15 cellular contexts compared by ENCODE assay signal in genomic region chr4:101954351-101954750, GRCh38.
A peak's percentile ranks its signal among the peaks of the same experiment; 100 is the strongest.
DNase-seq lines count a peak whose midpoint lies in the region; ATAC-seq and TF ChIP-seq lines count a peak whose summit lies in the region.
"Had no signal": no experiment of that assay in that cellular context is flagged by ENCODE, and none has a peak within 500 bp of the region (broad histone marks: within the 10 kb centered on the region; RNA-seq: fewer than 3 reads in every experiment).

No MANE protein-coding gene starts in this region.

- peaks cover 4% of the 10 kb centered on the region for H3K79me1 ChIP-seq in trophoblast cell (ENCODE audit: low read length)

- peak overlapping the region; percentile 92 for H2BK5ac ChIP-seq in trophoblast cell (ENCODE audit: low read depth, low read length, poor library complexity)

- no peak overlapping the region for H2AFZ ChIP-seq in trophoblast cell (ENCODE audit: insufficient read depth, low read length, poor library complexity)

- no peak overlapping the region for H3K4ac ChIP-seq in trophoblast cell (ENCODE audit: low read depth, low read length)

- H3K27ac ChIP-seq in RWPE2 (ENCODE audit: poor library complexity, severe bottlenecking), result peak overlapping the region; percentile 74
- H3K27ac ChIP-seq in trophoblast cell (ENCODE audit: low read depth, low read length), result peak overlapping the region; percentile 75
- H3K27ac ChIP-seq: ovary, tibial nerve had no signal

- H3K4me1 ChIP-seq in RWPE2 (ENCODE audit: insufficient read depth, poor library complexity, severe bottlenecking) (peaks cover 19% of the 10 kb centered on the region), trophoblast cell (ENCODE audit: control insufficient read depth in 1 of 2, insufficient read depth in 2 of 2, low read length in 2 of 2) (peaks cover 0 to 2% of the 10 kb centered on the region in 2 experiments)

- H3K4me2 ChIP-seq in trophoblast cell (ENCODE audit: low read length), result no peak overlapping the region

- no peak overlapping the region for H4K12ac ChIP-seq in trophoblast cell (ENCODE audit: low read depth, low read length)

- H4K91ac ChIP-seq in trophoblast cell (ENCODE audit: low read depth, low read length), result no peak overlapping the region

- no peaks in the 10 kb centered on the region for H3K27me3 ChIP-seq in RWPE2 (ENCODE audit: insufficient read depth, poor library complexity, severe bottlenecking)
- no peaks in the 10 kb centered on the region for H3K27me3 ChIP-seq in trophoblast cell (ENCODE audit: insufficient read depth, low read length)
- H3K27me3 ChIP-seq: ovary, tibial nerve had no signal

- H3K14ac ChIP-seq in trophoblast cell (ENCODE audit: low read length), result peak overlapping the region; percentile 74

- ATAC-seq in RWPE2 (ENCODE audit: low read depth), result no peak
- no peak for ATAC-seq in GM18858 (IDR thresholded peaks at IDR 0.05; ENCODE audit: unreplicated experiment)
- ATAC-seq: activated T-helper 17 cell treated with anti-CD3 and anti-CD28 coated beads, Interleukin-2, amount 50 U/mL, for 72 hours had no signal

- no peak overlapping the region for H3K23ac ChIP-seq in trophoblast cell (ENCODE audit: low read length)

- H3K9me3 ChIP-seq in RWPE2 (ENCODE audit: severe bottlenecking), result no peaks in the 10 kb centered on the region
- no peaks in the 10 kb centered on the region for H3K9me3 ChIP-seq in trophoblast cell (ENCODE audit: insufficient read depth, low read depth, low read length)
- H3K9me3 ChIP-seq: ovary, tibial nerve had no signal

- H4K8ac ChIP-seq in trophoblast cell (ENCODE audit: low read depth, low read length), result no peak overlapping the region

- TF ChIP-seq CTCF in RWPE2 (IDR thresholded peaks at IDR 0.05; ENCODE audit: poor library complexity, severe bottlenecking) (no peak), fibroblast of the aortic adventitia (IDR thresholded peaks at IDR 0.05; ENCODE audit: insufficient read depth, low read length) (no peak)

- H3K18ac ChIP-seq in trophoblast cell (ENCODE audit: low read length), result no peak overlapping the region

- H3K4me3 ChIP-seq in RWPE2 (ENCODE audit: severe bottlenecking) (no peak overlapping the region), fibroblast of the aortic adventitia (ENCODE audit: low read depth, low read length) (no peak overlapping the region), trophoblast cell (ENCODE audit: low read depth, low read length) (no peak overlapping the region)
- H3K4me3 ChIP-seq: ovary, tibial nerve had no signal

- H2AK5ac ChIP-seq in trophoblast cell (ENCODE audit: low read length), result peak overlapping the region; percentile 86

- H2BK120ac ChIP-seq in trophoblast cell (ENCODE audit: insufficient read depth, low read length, poor library complexity), result peak overlapping the region; percentile 66

- H3K9ac ChIP-seq in trophoblast cell (ENCODE audit: low read length), result no peak overlapping the region

- H2BK12ac ChIP-seq in trophoblast cell (ENCODE audit: low read length), result no peak overlapping the region

- H3K79me2 ChIP-seq in trophoblast cell (ENCODE audit: control insufficient read depth, insufficient read depth, low read length, poor library complexity), result no peaks in the 10 kb centered on the region

- peak; percentile 9 for DNase-seq in DMS 273 (lab: John Stamatoyannopoulos, UW; ENCODE audit: unreplicated experiment)
- DNase-seq in DMS 273 treated with DMSO at 0.1 percent for 48 hours (lab: John Stamatoyannopoulos, UW), result no peak
- no peak for DNase-seq in RWPE2 (ENCODE audit: low spot score)
- peak; percentile 15 for DNase-seq in fibroblast of the aortic adventitia (ENCODE audit: low read depth)
- no peak for DNase-seq in trophoblast cell
- DNase-seq in LoVo (ENCODE audit: low spot score), result no peak
- no peak for DNase-seq in NCI-H1092 treated with DMSO at 0.1 percent for 48 hours (lab: John Stamatoyannopoulos, UW)
- DNase-seq: 8988T; KBM-7; NCI-H2081 treated with DMSO at 0.1 percent for 48 hours; ovary; stimulated activated CD4-positive, alpha-beta T cell treated with anti-CD3 and anti-CD28 coated beads, Interleukin-12 subunit alpha, Interleukin-12 subunit beta, amount 100 ng/mL, for 4 hours had no signal

- WGBS in trophoblast cell (ENCODE audit: extremely low coverage, insufficient coverage, insufficient read length), result no CpG with 5 or more reads among the region's 1 CpG

- no peaks in the 10 kb centered on the region for H3K36me3 ChIP-seq in RWPE2 (ENCODE audit: low read depth)
- no peaks in the 10 kb centered on the region for H3K36me3 ChIP-seq in trophoblast cell (ENCODE audit: control insufficient read depth in 1 of 2, insufficient read depth in 2 of 2, low read length in 2 of 2)
- H3K36me3 ChIP-seq: ovary, tibial nerve had no signal

Comparison
In these comparisons a context has a peak if more than half of its experiments do, and no peak if none do; other contexts are left out.
1. DNase-seq: peak in DMS 273 (single experiment) and fibroblast of the aortic adventitia (single experiment); none in DMS 273 treated with DMSO at 0.1 percent for 48 hours (single experiment), RWPE2 (single experiment), trophoblast cell (0 of 2), LoVo (single experiment) and NCI-H1092 treated with DMSO at 0.1 percent for 48 hours (single experiment).